ENCODE assay signal across 9 cellular contexts in the genomic region with DNA sequence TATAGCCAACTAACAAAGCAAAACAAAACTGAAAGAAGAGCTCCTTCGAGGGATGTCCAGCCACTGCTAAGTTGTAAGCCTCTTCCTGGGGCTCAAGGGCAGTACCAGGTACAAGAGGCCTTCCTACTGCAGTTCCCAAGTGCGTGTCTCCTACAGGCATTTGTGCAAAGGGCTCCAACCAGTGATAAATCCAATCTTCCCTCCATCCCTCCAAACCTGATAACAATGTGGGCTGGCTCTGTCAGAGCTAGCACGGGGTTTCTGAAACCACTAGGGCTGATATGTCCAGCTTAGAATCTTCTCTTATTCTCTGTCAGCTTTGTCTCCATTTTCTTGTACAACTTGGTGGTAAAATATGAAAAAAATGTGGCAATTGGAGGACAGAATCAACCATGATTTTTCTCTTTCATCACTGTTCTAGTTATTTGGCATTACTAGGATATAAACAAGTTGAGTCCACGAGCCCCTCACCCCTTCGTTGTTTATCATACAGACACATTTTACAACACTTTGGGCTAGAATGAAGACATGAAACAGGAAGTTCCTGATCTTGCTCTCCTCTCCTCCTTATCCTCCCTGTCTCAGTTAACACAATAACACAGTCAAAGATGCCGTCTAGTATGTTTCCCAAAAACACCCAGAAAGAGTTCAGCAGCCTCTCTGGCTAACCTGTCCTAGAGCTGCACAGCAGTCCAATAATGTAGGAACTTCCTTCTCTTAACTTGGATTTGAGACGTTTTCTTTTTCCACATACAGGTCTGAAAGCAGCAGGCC. TPM values are rescaled to one million over a fixed set of nuclear protein-coding genes. Genes with fewer than 3 reads are reported as not detected.
DNase-seq lines count a peak whose midpoint lies in the region; ATAC-seq and TF ChIP-seq lines count a peak whose summit lies in the region.
"Had no signal": no experiment of that assay in that cellular context is flagged by ENCODE, and none has a peak within 500 bp of the region (broad histone marks: within the 10 kb centered on the region; RNA-seq: fewer than 3 reads in every experiment).

No MANE protein-coding gene starts in this region.

- no peak for DNase-seq in central memory CD8-positive, alpha-beta T cell (ENCODE audit: low spot score in 2 of 2)
- peak in 1 of 2 donors; percentile 38 for DNase-seq in trophoblast cell
- no peak for DNase-seq in H4 (ENCODE audit: low spot score)
- DNase-seq in mucosa of gallbladder (ENCODE audit: low spot score), result no peak
- DNase-seq in mesenteric fat pad (ENCODE audit: low spot score), result no peak
- no peak for DNase-seq in hippocampal formation (lab: John Stamatoyannopoulos, UW)

- no peak overlapping the region for H2AK5ac ChIP-seq in trophoblast cell (ENCODE audit: low read length)

- no peaks in the 10 kb centered on the region for H3K9me3 ChIP-seq in trophoblast cell (ENCODE audit: insufficient read depth, low read depth, low read length)

- peak overlapping the region; percentile 82 for H2BK12ac ChIP-seq in trophoblast cell (ENCODE audit: low read length)

- H3K36me3 Mint-ChIP-seq in central memory CD8-positive, alpha-beta T cell (ENCODE audit: insufficient read depth), result peaks cover 24% of the 10 kb centered on the region

- H3K4me2 ChIP-seq in trophoblast cell (ENCODE audit: low read length), result peak overlapping the region; percentile 20

- no peaks in the 10 kb centered on the region for H3K9me3 Mint-ChIP-seq in central memory CD8-positive, alpha-beta T cell

- H3K36me3 ChIP-seq in trophoblast cell (ENCODE audit: control insufficient read depth in 1 of 2, insufficient read depth in 2 of 2, low read length in 2 of 2), result peaks cover 7 to 12% of the 10 kb centered on the region in 2 experiments

- peaks cover 70% of the 10 kb centered on the region for H3K4me1 Mint-ChIP-seq in central memory CD8-positive, alpha-beta T cell

- no peaks in the 10 kb centered on the region for H3K27me3 ChIP-seq in trophoblast cell (ENCODE audit: insufficient read depth, low read length)

- H4K8ac ChIP-seq in trophoblast cell (ENCODE audit: low read depth, low read length), result peak overlapping the region; percentile 48

- peak overlapping the region; percentile 36 for H2BK5ac ChIP-seq in trophoblast cell (ENCODE audit: low read depth, low read length, poor library complexity)

- H3K18ac ChIP-seq in trophoblast cell (ENCODE audit: low read length), result peak overlapping the region; percentile 46

- H3K27ac ChIP-seq in trophoblast cell (ENCODE audit: low read depth, low read length), result peak overlapping the region; percentile 76

- H3K4me1 ChIP-seq in trophoblast cell (ENCODE audit: control insufficient read depth in 1 of 2, insufficient read depth in 2 of 2, low read length in 2 of 2), result peaks cover 23% of the 10 kb centered on the region in 2 experiments

- H2AFZ ChIP-seq in trophoblast cell (ENCODE audit: insufficient read depth, low read length, poor library complexity), result no peak overlapping the region

- peak; percentile 26 for TF ChIP-seq POLR2A in GM19099 (IDR thresholded peaks at IDR 0.05; ENCODE audit: extremely low read depth, insufficient read length, low read depth)

- H3K4me3 ChIP-seq in trophoblast cell (ENCODE audit: low read depth, low read length), result no peak overlapping the region
- H3K4me3 ChIP-seq: lung had no signal

- peaks cover 2% of the 10 kb centered on the region for H3K79me2 ChIP-seq in trophoblast cell (ENCODE audit: control insufficient read depth, insufficient read depth, low read length, poor library complexity)

- H3K27ac Mint-ChIP-seq in central memory CD8-positive, alpha-beta T cell (ENCODE audit: low read depth), result peak overlapping the region; percentile 80

- peak overlapping the region; percentile 22 for H4K12ac ChIP-seq in trophoblast cell (ENCODE audit: low read depth, low read length)

- H3K9ac ChIP-seq in trophoblast cell (ENCODE audit: low read length), result no peak overlapping the region

- H3K79me1 ChIP-seq in trophoblast cell (ENCODE audit: low read length), result peaks cover 23% of the 10 kb centered on the region

- no CpG with 5 or more reads among the region's 7 CpGs for WGBS in trophoblast cell (ENCODE audit: extremely low coverage, insufficient coverage, insufficient read length)

- H3K4ac ChIP-seq in trophoblast cell (ENCODE audit: low read depth, low read length), result peak overlapping the region; percentile 29

- H4K91ac ChIP-seq in trophoblast cell (ENCODE audit: low read depth, low read length), result peak overlapping the region; percentile 81

- peak overlapping the region; percentile 94 for H3K4me3 Mint-ChIP-seq in central memory CD8-positive, alpha-beta T cell

- H3K27me3 Mint-ChIP-seq in central memory CD8-positive, alpha-beta T cell, result no peaks in the 10 kb centered on the region

- H3K14ac ChIP-seq in trophoblast cell (ENCODE audit: low read length), result peak overlapping the region; percentile 46

- peak; percentile 42 for ATAC-seq in HG03521 (IDR thresholded peaks at IDR 0.05; ENCODE audit: unreplicated experiment)
- no peak for ATAC-seq in central memory CD8-positive, alpha-beta T cell (replicated peaks; ENCODE audit: extremely low read depth, poor library complexity, severe bottlenecking)

- peak overlapping the region; percentile 72 for H2BK120ac ChIP-seq in trophoblast cell (ENCODE audit: insufficient read depth, low read length, poor library complexity)

- no peak overlapping the region for H3K23ac ChIP-seq in trophoblast cell (ENCODE audit: low read length)

RNA-seq across cellular contexts. Expression of gene WIPF1, which starts 35.4 kb away (rescaled TPM):
- 113 and 120 TPM in 2 replicates for polyA plus RNA-seq in trophoblast cell (2013)
- total RNA-seq in H4 (2014; rRNA removed; shearing (Covaris generic)), result 6.3 and 7.3 TPM in 2 replicates
- total RNA-seq in mucosa of gallbladder (64.9 TPM), mesenteric fat pad (84.0 TPM)
